ENCODE assay signal across 8 cellular contexts in the genomic region with DNA sequence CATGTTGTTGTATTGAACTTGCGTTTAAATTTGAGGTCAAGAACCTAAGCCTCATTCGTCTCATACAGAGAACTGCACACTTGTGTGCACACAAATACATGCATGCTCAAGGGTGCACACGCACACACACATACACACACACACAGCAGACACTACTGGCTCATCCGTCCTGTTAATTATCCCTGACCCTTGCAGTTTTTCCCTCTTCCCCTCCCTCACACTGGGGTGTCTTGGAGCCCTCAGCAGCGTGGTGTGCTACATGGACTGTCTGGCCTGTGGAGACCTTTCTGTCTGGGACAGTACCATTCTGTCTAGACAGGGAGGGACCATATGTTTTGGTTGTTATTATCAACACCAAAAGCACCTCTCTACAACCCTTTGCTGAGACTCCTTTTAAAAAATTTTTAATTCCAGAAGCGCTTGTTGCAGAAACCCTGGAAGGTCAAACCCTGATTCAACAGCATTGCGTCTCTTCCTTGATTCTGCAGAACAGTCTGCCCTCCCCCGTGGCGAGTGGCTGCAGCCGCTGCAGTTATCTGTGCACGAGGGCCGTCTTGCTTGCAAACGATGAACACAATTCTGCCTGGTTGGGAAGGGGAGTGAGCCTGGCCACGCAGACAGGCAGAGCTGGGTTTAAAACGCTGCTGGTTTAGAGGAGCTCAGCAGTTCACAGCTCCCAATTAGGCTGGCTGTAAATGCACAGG.
DNase-seq lines count a peak whose midpoint lies in the region; ATAC-seq, FAIRE-seq and TF ChIP-seq lines count a peak whose summit lies in the region.

No MANE protein-coding gene starts in this region.

- no peaks in the 10 kb centered on the region for H3K9me1 ChIP-seq in K562 (ENCODE audit: control insufficient read depth, insufficient read depth, low read length)

- H4K20me1 ChIP-seq in K562 (replicated peaks; ENCODE audit: control insufficient read depth, insufficient read depth, low read length) = no peaks in the 10 kb centered on the region

- no peak for TF ChIP-seq POLR2A in K562 (conservative IDR thresholded peaks at IDR 0.05)

- DNase-seq in D721Med (ENCODE audit: insufficient read length, low spot score) = no peak
- DNase-seq in NCI-H2107 treated with DMSO at 0.1 percent for 48 hours (lab: John Stamatoyannopoulos, UW; ENCODE audit: unreplicated experiment) = peak; percentile 71
- peak in 1 of 4 experiments; percentile 2 for DNase-seq in K562 (ENCODE audit: extremely low read depth in 1 of 4, low spot score in 3 of 4)
- DNase-seq in left lobe of liver (ENCODE audit: low spot score) = peak; percentile 74

- TF ChIP-seq CTCF in D721Med (IDR thresholded peaks at IDR 0.05; ENCODE audit: insufficient read depth, missing control alignments) (no peak), K562 (IDR thresholded peaks at IDR 0.05 in 2 of 3, conservative IDR thresholded peaks at IDR 0.05 in 1 of 3; ENCODE audit: insufficient read depth in 2 of 3, low read depth in 1 of 3, low read length in 3 of 3) (no peak)

- peak; percentile 49; the same call in 2 of the 3 replicates for ATAC-seq in K562
- peak; percentile 80 for ATAC-seq in left lobe of liver
- no peak for ATAC-seq in HG02938 (IDR thresholded peaks at IDR 0.05; ENCODE audit: unreplicated experiment)
- ATAC-seq in HG03039 (IDR thresholded peaks at IDR 0.05; ENCODE audit: unreplicated experiment) = no peak
- ATAC-seq in HG02588 (IDR thresholded peaks at IDR 0.05; ENCODE audit: unreplicated experiment) = no peak
- ATAC-seq in GM19328 (IDR thresholded peaks at IDR 0.05; ENCODE audit: unreplicated experiment) = no peak

- no peak overlapping the region for H3K9ac ChIP-seq in K562 (ENCODE audit: insufficient read depth in 1 of 2, low read depth in 2 of 2, low read length in 2 of 2)

- no peak for TF ChIP-seq EP300 in K562 (IDR thresholded peaks at IDR 0.05; ENCODE audit: low read length)

- no peak for TF ChIP-seq RAD21 in K562 (CRISPR knock-in tag; conservative IDR thresholded peaks at IDR 0.05 in 1 of 2, IDR thresholded peaks at IDR 0.05 in 1 of 2)

- CTCF ChIA-PET in K562 (lab: Yijun Ruan, JAX; ENCODE audit: low intra/inter-chr PET ratio) = no interaction called here

- no peaks in the 10 kb centered on the region for H3K4me1 ChIP-seq in K562 (replicated peaks in 1 of 2; ENCODE audit: control insufficient read depth in 2 of 2, insufficient read depth in 2 of 2, low read length in 2 of 2)

- no TSS peak for BruUV-seq in K562 (replicated peaks; lab: Mats Ljungman, UMichigan)

- WGBS in K562 (ENCODE audit: insufficient coverage, low coverage, missing lambda C conversion rate) = 0% methylated on average over 12 of the region's 15 CpGs

- H3K4me2 ChIP-seq in K562 (ENCODE audit: insufficient read depth, low read length) = no peak overlapping the region

- no peaks in the 10 kb centered on the region for H3K79me2 ChIP-seq in K562 (ENCODE audit: control insufficient read depth, insufficient read depth, low read length)

- FAIRE-seq in D721Med (lab: Jason Lieb, UNC) (peak; percentile 51), K562 (lab: Jason Lieb, UNC) (no peak)

- H2AFZ ChIP-seq in K562 (ENCODE audit: low read depth, low read length) = no peak overlapping the region

- no peak overlapping the region for H3K4me3 ChIP-seq in K562

- no peaks in the 10 kb centered on the region for H3K27me3 ChIP-seq in K562 (ENCODE audit: control insufficient read depth in 2 of 2, insufficient read depth in 2 of 2, low read length in 2 of 2)

- H3K36me3 ChIP-seq in K562 (ENCODE audit: control insufficient read depth, insufficient read depth, low read length) = no peaks in the 10 kb centered on the region

- no peak overlapping the region for H3K27ac ChIP-seq in K562 (ENCODE audit: extremely low read depth, low read depth, low read length)

- intact Hi-C loops in K562 (cut with micrococcal nuclease) = no loop called here

- in situ Hi-C loops in K562 (cut with MboI) = no loop called here

- no peaks in the 10 kb centered on the region for H3K9me3 ChIP-seq in K562 (replicated peaks; ENCODE audit: control insufficient read depth, insufficient read depth, low read depth, low read length)

- POLR2A ChIA-PET in K562 (lab: Yijun Ruan, JAX) = no interaction called here

TF ChIP-seq in K562, 482 proteins besides CTCF, POLR2A, EP300 and RAD21:
- TF ChIP-seq, protein P1, sequence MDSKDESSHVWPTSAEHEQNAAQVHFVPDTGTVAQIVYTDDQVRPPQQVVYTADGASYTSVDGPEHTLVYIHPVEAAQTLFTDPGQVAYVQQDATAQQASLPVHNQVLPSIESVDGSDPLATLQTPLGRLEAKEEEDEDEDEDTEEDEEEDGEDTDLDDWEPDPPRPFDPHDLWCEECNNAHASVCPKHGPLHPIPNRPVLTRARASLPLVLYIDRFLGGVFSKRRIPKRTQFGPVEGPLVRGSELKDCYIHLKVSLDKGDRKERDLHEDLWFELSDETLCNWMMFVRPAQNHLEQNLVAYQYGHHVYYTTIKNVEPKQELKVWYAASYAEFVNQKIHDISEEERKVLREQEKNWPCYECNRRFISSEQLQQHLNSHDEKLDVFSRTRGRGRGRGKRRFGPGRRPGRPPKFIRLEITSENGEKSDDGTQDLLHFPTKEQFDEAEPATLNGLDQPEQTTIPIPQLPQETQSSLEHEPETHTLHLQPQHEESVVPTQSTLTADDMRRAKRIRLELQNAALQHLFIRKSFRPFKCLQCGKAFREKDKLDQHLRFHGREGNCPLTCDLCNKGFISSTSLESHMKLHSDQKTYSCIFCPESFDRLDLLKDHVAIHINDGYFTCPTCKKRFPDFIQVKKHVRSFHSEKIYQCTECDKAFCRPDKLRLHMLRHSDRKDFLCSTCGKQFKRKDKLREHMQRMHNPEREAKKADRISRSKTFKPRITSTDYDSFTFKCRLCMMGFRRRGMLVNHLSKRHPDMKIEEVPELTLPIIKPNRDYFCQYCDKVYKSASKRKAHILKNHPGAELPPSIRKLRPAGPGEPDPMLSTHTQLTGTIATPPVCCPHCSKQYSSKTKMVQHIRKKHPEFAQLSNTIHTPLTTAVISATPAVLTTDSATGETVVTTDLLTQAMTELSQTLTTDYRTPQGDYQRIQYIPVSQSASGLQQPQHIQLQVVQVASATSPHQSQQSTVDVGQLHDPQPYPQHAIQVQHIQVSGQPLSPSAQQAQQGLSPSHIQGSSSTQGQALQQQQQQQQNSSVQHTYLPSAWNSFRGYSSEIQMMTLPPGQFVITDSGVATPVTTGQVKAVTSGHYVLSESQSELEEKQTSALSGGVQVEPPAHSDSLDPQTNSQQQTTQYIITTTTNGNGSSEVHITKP (IDR thresholded peaks at IDR 0.05; ENCODE audit: partially characterized antibody) = peak; percentile 97
- TF ChIP-seq FOXK2 (conservative IDR thresholded peaks at IDR 0.05 in 1 of 2, IDR thresholded peaks at IDR 0.05 in 1 of 2; ENCODE audit: low read depth in 2 of 2) (peak in 1 of 2 experiments; percentile 63; a peak in 2 of 4 replicates), SMAD4 (CRISPR knock-in tag; conservative IDR thresholded peaks at IDR 0.05) (peak; percentile 78), CEBPG (CRISPR knock-in tag; IDR thresholded peaks at IDR 0.05) (no peak), CEBPG (tag; conservative IDR thresholded peaks at IDR 0.05 in 1 of 2, IDR thresholded peaks at IDR 0.05 in 1 of 2) (no peak), ATF7 (IDR thresholded peaks at IDR 0.05) (peak; percentile 87)
- TF ChIP-seq, protein P2, sequence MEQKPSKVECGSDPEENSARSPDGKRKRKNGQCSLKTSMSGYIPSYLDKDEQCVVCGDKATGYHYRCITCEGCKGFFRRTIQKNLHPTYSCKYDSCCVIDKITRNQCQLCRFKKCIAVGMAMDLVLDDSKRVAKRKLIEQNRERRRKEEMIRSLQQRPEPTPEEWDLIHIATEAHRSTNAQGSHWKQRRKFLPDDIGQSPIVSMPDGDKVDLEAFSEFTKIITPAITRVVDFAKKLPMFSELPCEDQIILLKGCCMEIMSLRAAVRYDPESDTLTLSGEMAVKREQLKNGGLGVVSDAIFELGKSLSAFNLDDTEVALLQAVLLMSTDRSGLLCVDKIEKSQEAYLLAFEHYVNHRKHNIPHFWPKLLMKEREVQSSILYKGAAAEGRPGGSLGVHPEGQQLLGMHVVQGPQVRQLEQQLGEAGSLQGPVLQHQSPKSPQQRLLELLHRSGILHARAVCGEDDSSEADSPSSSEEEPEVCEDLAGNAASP (IDR thresholded peaks at IDR 0.05) = no peak
TF ChIP-seq in K562: peak in this region for 4.

Comparison
In these comparisons a context has a peak if more than half of its experiments do, and no peak if none do; other contexts are left out.
1. ATAC-seq: peak in K562 (single experiment) and left lobe of liver (single experiment); none in HG02938 (single experiment), HG03039 (single experiment), HG02588 (single experiment) and GM19328 (single experiment).